In genomic region chr2:112483821-112484220, GRCh38 we compare ENCODE assay signal across 9 cellular contexts. TPM values are rescaled to one million over a fixed set of nuclear protein-coding genes. Genes with fewer than 3 reads are reported as not detected.
DNase-seq lines count a peak whose midpoint lies in the region; ATAC-seq and TF ChIP-seq lines count a peak whose summit lies in the region.
"Had no signal": no experiment of that assay in that cellular context is flagged by ENCODE, and none has a peak within 500 bp of the region (broad histone marks: within the 10 kb centered on the region; RNA-seq: fewer than 3 reads in every experiment).

No MANE protein-coding gene starts in this region.

- H2AFZ ChIP-seq in KMS-11 (ENCODE audit: low read depth), result no peak overlapping the region

- H3K79me2 ChIP-seq in KMS-11 (ENCODE audit: insufficient read depth, low read depth), result no peaks in the 10 kb centered on the region

- no peaks in the 10 kb centered on the region for H3K27me3 ChIP-seq in CD4-positive, alpha-beta memory T cell (ENCODE audit: insufficient read depth, low read length)
- H3K27me3 ChIP-seq in KMS-11 (ENCODE audit: insufficient read depth, low read depth), result no peaks in the 10 kb centered on the region
- H3K27me3 ChIP-seq in naive thymus-derived CD4-positive, alpha-beta T cell (ENCODE audit: control insufficient read depth in 2 of 2, insufficient read depth in 2 of 2, low read length in 2 of 2), result no peaks in the 10 kb centered on the region
- no peaks in the 10 kb centered on the region for H3K27me3 ChIP-seq in gastrocnemius medialis
- H3K27me3 ChIP-seq in right cardiac atrium (ENCODE audit: control insufficient read depth, insufficient read depth), result no peaks in the 10 kb centered on the region

- no peaks in the 10 kb centered on the region for H3K27me3 Mint-ChIP-seq in CD4-positive, alpha-beta memory T cell
- H3K27me3 Mint-ChIP-seq in naive thymus-derived CD4-positive, alpha-beta T cell, result peaks cover 0 to 3% (median 0%) of the 10 kb centered on the region in 5 donors

- H3K27ac ChIP-seq in CD4-positive, alpha-beta memory T cell (ENCODE audit: low read depth, low read length), result no peak overlapping the region
- H3K27ac ChIP-seq in KMS-11 (no peak overlapping the region), gastrocnemius medialis (no peak overlapping the region), right cardiac atrium (ENCODE audit: low read length) (no peak overlapping the region)
- no peak overlapping the region for H3K27ac ChIP-seq in naive thymus-derived CD4-positive, alpha-beta T cell (ENCODE audit: low read depth, low read length)

- no peaks in the 10 kb centered on the region for H3K9me3 ChIP-seq in CD4-positive, alpha-beta memory T cell (ENCODE audit: control insufficient read depth in 1 of 2, low read length in 2 of 2)
- no peaks in the 10 kb centered on the region for H3K9me3 ChIP-seq in naive thymus-derived CD4-positive, alpha-beta T cell (ENCODE audit: control insufficient read depth in 2 of 3, low read length in 3 of 3)
- no peaks in the 10 kb centered on the region for H3K9me3 ChIP-seq in gastrocnemius medialis
- H3K9me3 ChIP-seq in right cardiac atrium (ENCODE audit: control insufficient read depth, low read length), result no peaks in the 10 kb centered on the region

- no peaks in the 10 kb centered on the region for H3K36me3 ChIP-seq in CD4-positive, alpha-beta memory T cell (ENCODE audit: insufficient read depth, low read length)
- H3K36me3 ChIP-seq in KMS-11 (ENCODE audit: insufficient read depth) (no peaks in the 10 kb centered on the region), gastrocnemius medialis (no peaks in the 10 kb centered on the region)
- peaks cover 0 to 10% (median 0%) of the 10 kb centered on the region in 3 experiments for H3K36me3 ChIP-seq in naive thymus-derived CD4-positive, alpha-beta T cell (ENCODE audit: control insufficient read depth in 2 of 3, insufficient read depth in 3 of 3, low read length in 3 of 3)

- in situ Hi-C loops in astrocyte of the spinal cord (cut with HindIII; ENCODE audit: low sequenced_read_pairs), result no loop called here
- in situ Hi-C loops in gastrocnemius medialis (cut with MboI; ENCODE audit: low sequenced_read_pairs in 4 of 4), result loop anchor here in 3 of 4 donors (5.0 to 25.0 kb wide), 3 partner anchors 98 to 222 kb away; partner anchors contain the start of genes CHCHD5 (in 3 of the 3) and ZC3H8 (in 1 of the 3)

- no peak for DNase-seq in CD4-positive, alpha-beta memory T cell
- DNase-seq in astrocyte of the spinal cord (ENCODE audit: low read depth, low spot score), result no peak
- no peak for DNase-seq in naive thymus-derived CD4-positive, alpha-beta T cell
- no peak for DNase-seq in gastrocnemius medialis
- DNase-seq in HEK293T (ENCODE audit: extremely low spot score), result no peak
- no peak for DNase-seq in right cardiac atrium
- DNase-seq: cortex of kidney had no signal

- H3K4me3 Mint-ChIP-seq in CD4-positive, alpha-beta memory T cell, result peak overlapping the region; percentile 91 to 96 (median 94)
- peak overlapping the region in 8 of 10 donors; percentile 84 to 96 (median 91) for H3K4me3 Mint-ChIP-seq in naive thymus-derived CD4-positive, alpha-beta T cell

- no peak overlapping the region for H3K4me3 ChIP-seq in CD4-positive, alpha-beta memory T cell (ENCODE audit: low read length in 2 of 2)
- H3K4me3 ChIP-seq in KMS-11 (IDR thresholded peaks at IDR 0.05; ENCODE audit: insufficient read depth, low read depth, low read length) (no peak overlapping the region), astrocyte of the spinal cord (ENCODE audit: low read depth, low read length) (peak overlapping the region; percentile 87), gastrocnemius medialis (no peak overlapping the region), right cardiac atrium (ENCODE audit: low read length) (no peak overlapping the region)
- H3K4me3 ChIP-seq in naive thymus-derived CD4-positive, alpha-beta T cell (ENCODE audit: low read length), result peak overlapping the region; percentile 84

- TF ChIP-seq CTCF in KMS-11 (conservative IDR thresholded peaks at IDR 0.05; ENCODE audit: low read depth, low read length), result no peak
- TF ChIP-seq CTCF in astrocyte of the spinal cord (IDR thresholded peaks at IDR 0.05; ENCODE audit: low read depth, low read length), result no peak
- TF ChIP-seq CTCF in gastrocnemius medialis (IDR thresholded peaks at IDR 0.05 in 4 of 5, conservative IDR thresholded peaks at IDR 0.05 in 1 of 5), result no peak

- peaks cover 20 to 56% (median 30%) of the 10 kb centered on the region in 4 donors for H3K4me1 Mint-ChIP-seq in CD4-positive, alpha-beta memory T cell
- H3K4me1 Mint-ChIP-seq in naive thymus-derived CD4-positive, alpha-beta T cell, result peaks cover 17 to 47% (median 20%) of the 10 kb centered on the region in 7 donors

- H3K36me3 Mint-ChIP-seq in CD4-positive, alpha-beta memory T cell, result peaks cover 0 to 18% of the 10 kb centered on the region in 2 donors
- peaks cover 0 to 11% (median 0%) of the 10 kb centered on the region in 5 donors for H3K36me3 Mint-ChIP-seq in naive thymus-derived CD4-positive, alpha-beta T cell

- no peak for ATAC-seq in naive thymus-derived CD4-positive, alpha-beta T cell
- ATAC-seq in gastrocnemius medialis (no peak), HG03159 (IDR thresholded peaks at IDR 0.05; ENCODE audit: unreplicated experiment) (no peak), right cardiac atrium (no peak)

- peak overlapping the region in 2 of 7 donors; percentile 3 to 16 for H3K27ac Mint-ChIP-seq in CD4-positive, alpha-beta memory T cell
- peak overlapping the region in 1 of 9 donors; percentile 43 for H3K27ac Mint-ChIP-seq in naive thymus-derived CD4-positive, alpha-beta T cell

- 76% methylated on average over 3 of the region's 3 CpGs for WGBS in right cardiac atrium

- intact Hi-C loops in CD4-positive, alpha-beta memory T cell (cut with micrococcal nuclease), result loop anchor here (10.0 kb wide), 2 partner anchors 229 to 241 kb away; partner anchors contain the start of genes NT5DC4 and ZC3H8
- intact Hi-C loops in naive thymus-derived CD4-positive, alpha-beta T cell (cut with micrococcal nuclease), result loop anchor here (5.0 kb wide), 6 partner anchors 52 to 297 kb away; partner anchors contain the start of genes SLC20A1 (in 2 of the 2), RGPD8 (in 1 of the 2) and ZC3H6 (in 1 of the 2)
- intact Hi-C loops in gastrocnemius medialis (cut with DNase I; ENCODE audit: low total_unique reads), result loop anchor here (5.0 kb wide), 1 partner anchor 207 kb away; the partner anchor contains the start of gene ZC3H6
- intact Hi-C loops in right cardiac atrium (cut with DNase I), result loop anchor here in 1 of 4 donors (5.0 kb wide), 1 partner anchor 98 kb away; the partner anchor contains the start of gene CHCHD5

- peak overlapping the region; percentile 66 for H3K4me2 ChIP-seq in KMS-11

- no peak overlapping the region for H3K9ac ChIP-seq in KMS-11

- CTCF ChIA-PET in CD4-positive, alpha-beta memory T cell (lab: Charles Lee; ENCODE audit: partially characterized antibody), result interaction anchor here (1.5 to 2.6 kb wide), 5 partner anchors 8 to 362 kb away, joined by 4 to 11 read pairs (median 5); no protein-coding TSS in a partner anchor
- CTCF ChIA-PET in naive thymus-derived CD4-positive, alpha-beta T cell (lab: Charles Lee), result no interaction called here
- CTCF ChIA-PET in HEK293T (lab: Yijun Ruan, JAX), result interaction anchor here (0.6 to 1.2 kb wide), 3 partner anchors 15 to 462 kb away, joined by 3 to 4 read pairs (median 4); no protein-coding TSS in a partner anchor

- TF ChIP-seq POLR2A in gastrocnemius medialis (IDR thresholded peaks at IDR 0.05), result no peak

- no peaks in the 10 kb centered on the region for H3K9me3 Mint-ChIP-seq in CD4-positive, alpha-beta memory T cell
- H3K9me3 Mint-ChIP-seq in naive thymus-derived CD4-positive, alpha-beta T cell, result peaks cover 0 to 1% (median 0%) of the 10 kb centered on the region in 11 donors

- peaks cover 26% of the 10 kb centered on the region for H3K4me1 ChIP-seq in CD4-positive, alpha-beta memory T cell (ENCODE audit: insufficient read depth, low read length)
- H3K4me1 ChIP-seq in KMS-11 (ENCODE audit: low read depth, poor library complexity, severe bottlenecking) (peaks cover 12% of the 10 kb centered on the region), gastrocnemius medialis (peaks cover 16 to 25% of the 10 kb centered on the region in 2 donors), right cardiac atrium (ENCODE audit: control insufficient read depth, insufficient read depth, low read length) (peaks cover 12% of the 10 kb centered on the region)
- H3K4me1 ChIP-seq in naive thymus-derived CD4-positive, alpha-beta T cell (ENCODE audit: control insufficient read depth in 2 of 2, insufficient read depth in 2 of 2, low read length in 2 of 2), result peaks cover 14 to 16% of the 10 kb centered on the region in 2 donors

- no peaks in the 10 kb centered on the region for H4K20me1 ChIP-seq in KMS-11 (ENCODE audit: insufficient read depth)

- POLR2A ChIA-PET in CD4-positive, alpha-beta memory T cell (lab: Charles Lee; ENCODE audit: partially characterized antibody), result interaction anchor here (1.9 kb wide), 1 partner anchor 100 kb away, joined by 10 read pairs; the partner anchor contains the start of gene CHCHD5
- POLR2A ChIA-PET in naive thymus-derived CD4-positive, alpha-beta T cell (lab: Charles Lee), result interaction anchor here (0.8 kb wide), 1 partner anchor 101 kb away, joined by 4 read pairs; the partner anchor contains the start of gene CHCHD5
- POLR2A ChIA-PET in HEK293T (lab: Yijun Ruan, JAX), result interaction anchor here (1.2 to 1.6 kb wide), 2 partner anchors 57 to 100 kb away, joined by 3 to 5 read pairs; no protein-coding TSS in a partner anchor

TF ChIP-seq in HEK293T, 16 proteins besides CTCF, POLR2A, EP300 and RAD21 (continues in another document):
- no peak for TF ChIP-seq L3MBTL2 (conservative IDR thresholded peaks at IDR 0.05)

RNA-seq across cellular contexts. Expression of gene TTL, which starts 1.9 kb away (rescaled TPM):
- total RNA-seq in CD4-positive, alpha-beta memory T cell, result 10 to 100 TPM; 22.3 to 23.3 TPM
- 1 to 10 TPM; 1.8 to 5.4 TPM for polyA plus RNA-seq in CD4-positive, alpha-beta memory T cell
- total RNA-seq in naive thymus-derived CD4-positive, alpha-beta T cell, result 10 to 100 TPM; 13.3 to 31.0 (median 14.8) TPM
- 1 to 10 TPM; 1.1 to 1.3 TPM for polyA plus RNA-seq in naive thymus-derived CD4-positive, alpha-beta T cell
- total RNA-seq in gastrocnemius medialis, result 10 to 100 TPM; 33.0 to 61.0 (median 46.5) TPM
- total RNA-seq in right cardiac atrium, result 10 to 100 TPM; 35.3 to 41.9 (median 39.2) TPM
- 12.5 TPM for polyA plus RNA-seq in right cardiac atrium

RNA-seq across cellular contexts. Expression of gene RGPD8, which starts 50.4 kb away (rescaled TPM):
- total RNA-seq in CD4-positive, alpha-beta memory T cell, result 10 to 100 TPM; 30.0 to 30.1 TPM
- polyA plus RNA-seq in CD4-positive, alpha-beta memory T cell, result 1 to 10 TPM; 1.9 to 4.7 TPM
- 10 to 100 TPM in 4 of 5 experiments, 1 to 10 TPM in 1; 8.5 to 50.6 (median 28.0) TPM for total RNA-seq in naive thymus-derived CD4-positive, alpha-beta T cell
- 1 to 10 TPM; 3.6 to 5.7 TPM for polyA plus RNA-seq in naive thymus-derived CD4-positive, alpha-beta T cell
- 10 to 100 TPM in 1 of 4 donors, 1 to 10 TPM in 3; 3.8 to 11.2 (median 8.1) TPM for total RNA-seq in gastrocnemius medialis
- total RNA-seq in right cardiac atrium, result 10 to 100 TPM in 2 of 4 donors, 1 to 10 TPM in 2; 9.7 to 19.0 (median 11.7) TPM
- 2.2 TPM for polyA plus RNA-seq in right cardiac atrium

RNA-seq across cellular contexts. Expression of gene POLR1B, which starts 58.4 kb away (rescaled TPM):
- 10 to 100 TPM; 29.7 to 31.3 TPM for total RNA-seq in CD4-positive, alpha-beta memory T cell
- polyA plus RNA-seq in CD4-positive, alpha-beta memory T cell, result 10 to 100 TPM; 18.4 to 25.4 TPM
- total RNA-seq in naive thymus-derived CD4-positive, alpha-beta T cell, result 10 to 100 TPM; 10.1 to 41.8 (median 25.2) TPM
- 10 to 100 TPM; 17.2 to 26.1 TPM for polyA plus RNA-seq in naive thymus-derived CD4-positive, alpha-beta T cell
- total RNA-seq in gastrocnemius medialis (10 to 100 TPM; 13.0 to 18.1 (median 13.3) TPM), right cardiac atrium (10 to 100 TPM in 3 of 4 donors, 1 to 10 TPM in 1; 9.9 to 13.8 (median 10.7) TPM)
- 3.1 TPM for polyA plus RNA-seq in right cardiac atrium

Comparison
In these comparisons a context has a peak if more than half of its experiments do, and no peak if none do; other contexts are left out.
1. H3K4me3 ChIP-seq: peak in astrocyte of the spinal cord (single experiment) and naive thymus-derived CD4-positive, alpha-beta T cell (single experiment); none in CD4-positive, alpha-beta memory T cell (0 of 2), KMS-11 (single experiment), gastrocnemius medialis (0 of 4) and right cardiac atrium (single experiment).